Comparison of ENCODE assay signal across 14 cellular contexts in the genomic region with DNA sequence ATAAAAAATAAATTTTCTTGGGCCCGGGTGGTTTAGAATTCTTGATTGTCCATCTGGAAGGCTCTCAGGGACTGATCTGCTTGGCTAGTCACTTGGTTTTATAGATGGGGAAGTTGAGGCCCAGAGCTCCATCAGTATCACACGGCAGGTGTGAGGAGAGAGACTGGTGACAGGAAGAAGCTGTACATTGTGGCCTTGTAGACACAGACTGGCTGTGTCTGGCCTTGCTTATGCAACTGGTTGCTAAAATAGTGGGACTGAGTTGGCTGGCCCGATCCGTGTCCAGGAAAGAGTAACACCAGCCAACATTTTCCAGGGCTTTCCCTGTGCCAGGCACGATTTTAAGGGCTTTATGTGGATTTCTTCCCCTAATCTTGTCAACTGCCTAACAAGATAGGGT. TPM values are rescaled to one million over a fixed set of nuclear protein-coding genes. Genes with fewer than 3 reads are reported as not detected.
DNase-seq lines count a peak whose midpoint lies in the region; ATAC-seq and TF ChIP-seq lines count a peak whose summit lies in the region.
"Had no signal": no experiment of that assay in that cellular context is flagged by ENCODE, and none has a peak within 500 bp of the region (broad histone marks: within the 10 kb centered on the region; RNA-seq: fewer than 3 reads in every experiment).

No MANE protein-coding gene starts in this region.

- DNase-seq in GF-D8 (lab: John Stamatoyannopoulos, UW) (peak; percentile 56), medulla oblongata (ENCODE audit: extremely low spot score) (peak; percentile 57), glomerular visceral epithelial cell (ENCODE audit: extremely low spot score) (no peak), transverse colon (no peak), prostate gland (ENCODE audit: low spot score) (no peak)
- DNase-seq: activated gamma-delta T cell, endodermal cell, GM23248, NCI-H2029 had no signal

- TF ChIP-seq EP300 in transverse colon (IDR thresholded peaks at IDR 0.05; ENCODE audit: low read depth), result no peak

- peaks cover 13% of the 10 kb centered on the region for H3K36me3 Mint-ChIP-seq in activated T-helper 17 cell treated with anti-CD3 and anti-CD28 coated beads, Interleukin-2, amount 50 U/mL, for 72 hours (ENCODE audit: low read depth)

- no peaks in the 10 kb centered on the region for H3K27me3 ChIP-seq in BLaER1
- H3K27me3 ChIP-seq in transverse colon, result no peaks in the 10 kb centered on the region
- H3K27me3 ChIP-seq in prostate gland (replicated peaks; ENCODE audit: insufficient read depth), result no peaks in the 10 kb centered on the region
- H3K27me3 ChIP-seq: SJSA1 had no signal

- TF ChIP-seq POLR2A in transverse colon (IDR thresholded peaks at IDR 0.05) (no peak), prostate gland (IDR thresholded peaks at IDR 0.05) (no peak)

- in situ Hi-C loops in transverse colon (cut with MboI; ENCODE audit: low pct_ligation_motif_present in 1 of 4, low pct_unique_long_range_greater_than_20kb in 1 of 4, low sequenced_read_pairs in 3 of 4), result no loop called here

- peak overlapping the region; percentile 97 for H3K4me2 ChIP-seq in BLaER1

- H3K4me3 Mint-ChIP-seq in activated T-helper 17 cell treated with anti-CD3 and anti-CD28 coated beads, Interleukin-2, amount 50 U/mL, for 72 hours, result peak overlapping the region; percentile 95
- H3K4me3 Mint-ChIP-seq: endodermal cell had no signal

- no peaks in the 10 kb centered on the region for H3K9me3 Mint-ChIP-seq in activated T-helper 17 cell treated with anti-CD3 and anti-CD28 coated beads, Interleukin-2, amount 50 U/mL, for 72 hours
- H3K9me3 Mint-ChIP-seq: endodermal cell had no signal

- H3K27me3 Mint-ChIP-seq in activated T-helper 17 cell treated with anti-CD3 and anti-CD28 coated beads, Interleukin-2, amount 50 U/mL, for 72 hours, result no peaks in the 10 kb centered on the region

- peak overlapping the region; percentile 96 for H3K4me3 ChIP-seq in BLaER1
- no peak overlapping the region for H3K4me3 ChIP-seq in transverse colon
- H3K4me3 ChIP-seq in prostate gland, result no peak overlapping the region
- H3K4me3 ChIP-seq: GM23248, SJSA1 had no signal

- TF ChIP-seq CTCF in transverse colon (IDR thresholded peaks at IDR 0.05) (no peak), prostate gland (IDR thresholded peaks at IDR 0.05) (no peak)

- H3K9me3 ChIP-seq in BLaER1 (no peaks in the 10 kb centered on the region), transverse colon (no peaks in the 10 kb centered on the region), prostate gland (no peaks in the 10 kb centered on the region)
- H3K9me3 ChIP-seq: SJSA1 had no signal

- H4K20me1 ChIP-seq in BLaER1, result peaks cover 67% of the 10 kb centered on the region

- H3K36me3 ChIP-seq in BLaER1 (peaks cover 15% of the 10 kb centered on the region; the same call in 1 of the 2 replicates), transverse colon (no peaks in the 10 kb centered on the region), prostate gland (no peaks in the 10 kb centered on the region)
- H3K36me3 ChIP-seq: SJSA1 had no signal

- H3K4me1 ChIP-seq in BLaER1, result peaks cover 82% of the 10 kb centered on the region
- H3K4me1 ChIP-seq in transverse colon, result peaks cover 30 to 79% (median 58%) of the 10 kb centered on the region in 4 donors
- H3K4me1 ChIP-seq in prostate gland (replicated peaks), result peaks cover 23% of the 10 kb centered on the region

- intact Hi-C loops in transverse colon (cut with DNase I; ENCODE audit: low total_unique reads) (loop anchor here (5.0 kb wide), 1 partner anchor 155 kb away; the partner anchor contains the start of gene GRPEL1), prostate gland (cut with DNase I) (no loop called here)

- H3K27ac ChIP-seq in BLaER1, result peak overlapping the region; percentile 99
- no peak overlapping the region for H3K27ac ChIP-seq in transverse colon
- no peak overlapping the region for H3K27ac ChIP-seq in prostate gland
- H3K27ac ChIP-seq: C4-2B, GM23248, SJSA1 had no signal

- peak overlapping the region; percentile 48 for H3K27ac Mint-ChIP-seq in activated T-helper 17 cell treated with anti-CD3 and anti-CD28 coated beads, Interleukin-2, amount 50 U/mL, for 72 hours
- H3K27ac Mint-ChIP-seq: endodermal cell had no signal

- H3K4me1 Mint-ChIP-seq in activated T-helper 17 cell treated with anti-CD3 and anti-CD28 coated beads, Interleukin-2, amount 50 U/mL, for 72 hours, result peaks cover 46% of the 10 kb centered on the region

- H3K9ac ChIP-seq in BLaER1, result peak overlapping the region; percentile 98
- H3K9ac ChIP-seq: GM23248 had no signal

- WGBS in transverse colon (ENCODE audit: low coverage in 1 of 2), 2 donors, result 67 to 90% methylated on average over 2 to 5 of the region's 5 CpGs
- WGBS in prostate gland, result 83% methylated on average over 5 of the region's 5 CpGs

- ATAC-seq in activated T-helper 17 cell treated with anti-CD3 and anti-CD28 coated beads, Interleukin-2, amount 50 U/mL, for 72 hours (replicated peaks), result no peak
- no peak for ATAC-seq in GM19023 (IDR thresholded peaks at IDR 0.05; ENCODE audit: unreplicated experiment)

RNA-seq across cellular contexts. Expression of gene TBC1D14, which starts 2.8 kb away (rescaled TPM):
- 10 to 100 TPM; 44.1 to 63.8 TPM for total RNA-seq in activated T-helper 17 cell treated with anti-CD3 and anti-CD28 coated beads, Interleukin-2, amount 50 U/mL, for 72 hours
- total RNA-seq in transverse colon, result 10 to 100 TPM; 42.6 to 56.9 (median 54.0) TPM
- 10 to 100 TPM; 56.2 to 90.5 TPM for total RNA-seq in prostate gland

Comparison
In these comparisons a context has a peak if more than half of its experiments do, and no peak if none do; other contexts are left out.
1. DNase-seq: peak in GF-D8 (single experiment) and medulla oblongata (single experiment); none in glomerular visceral epithelial cell (single experiment), transverse colon (single experiment) and prostate gland (single experiment).